Comparison of ENCODE assay signal across 10 cellular contexts in genomic region chr17:8746501-8747236, GRCh38. TPM values are rescaled to one million over a fixed set of nuclear protein-coding genes. Genes with fewer than 3 reads are reported as not detected.
DNase-seq lines count a peak whose midpoint lies in the region; ATAC-seq and TF ChIP-seq lines count a peak whose summit lies in the region.
"Had no signal": no experiment of that assay in that cellular context is flagged by ENCODE, and none has a peak within 500 bp of the region (broad histone marks: within the 10 kb centered on the region; RNA-seq: fewer than 3 reads in every experiment).

No MANE protein-coding gene starts in this region.

- no peaks in the 10 kb centered on the region for H3K36me3 Mint-ChIP-seq in activated naive CD4-positive, alpha-beta T cell treated with anti-CD3 and anti-CD28 coated beads, Interleukin-2, amount 50 U/mL, for 24 hours
- H3K36me3 Mint-ChIP-seq in activated naive CD8-positive, alpha-beta T cell, result no peaks in the 10 kb centered on the region

- no peak for TF ChIP-seq EP300 in upper lobe of left lung (IDR thresholded peaks at IDR 0.05)

- ATAC-seq in left lung, result no peak
- no peak for ATAC-seq in upper lobe of left lung (ENCODE audit: low FRiP score in 2 of 2)
- no peak for ATAC-seq in GM21723 (IDR thresholded peaks at IDR 0.05; ENCODE audit: unreplicated experiment)
- ATAC-seq in GM21825 (IDR thresholded peaks at IDR 0.05; ENCODE audit: unreplicated experiment), result no peak

- peak overlapping the region; percentile 30 for H3K27ac Mint-ChIP-seq in activated naive CD4-positive, alpha-beta T cell treated with anti-CD3 and anti-CD28 coated beads, Interleukin-2, amount 50 U/mL, for 24 hours
- H3K27ac Mint-ChIP-seq in activated naive CD8-positive, alpha-beta T cell, result peak overlapping the region; percentile 89

- TF ChIP-seq CTCF in left lung (IDR thresholded peaks at IDR 0.05), result no peak
- no peak for TF ChIP-seq CTCF in upper lobe of left lung (IDR thresholded peaks at IDR 0.05)

- peaks cover 0 to 11% of the 10 kb centered on the region in 2 donors for H3K27me3 ChIP-seq in left lung
- H3K27me3 ChIP-seq in upper lobe of left lung, result no peaks in the 10 kb centered on the region

- no peak for DNase-seq in activated naive CD4-positive, alpha-beta T cell treated with Interleukin-2 at 50 U/mL for 16 hours
- DNase-seq in left lung, result no peak
- no peak for DNase-seq in upper lobe of left lung
- DNase-seq in SIG-M5 treated with dmso at 0.1 percent for 504 hours (lab: John Stamatoyannopoulos, UW; ENCODE audit: unreplicated experiment), result no peak

- H3K27ac ChIP-seq in left lung, result peak overlapping the region in 1 of 2 donors; percentile 78
- H3K27ac ChIP-seq in upper lobe of left lung, result peak overlapping the region; percentile 56 to 87 (median 80)
- H3K27ac ChIP-seq: epithelial cell of prostate had no signal

- H3K9me3 ChIP-seq in left lung (no peaks in the 10 kb centered on the region), upper lobe of left lung (no peaks in the 10 kb centered on the region)

- peaks cover 22% of the 10 kb centered on the region for H3K4me1 Mint-ChIP-seq in activated naive CD4-positive, alpha-beta T cell treated with anti-CD3 and anti-CD28 coated beads, Interleukin-2, amount 50 U/mL, for 24 hours
- peaks cover 13% of the 10 kb centered on the region for H3K4me1 Mint-ChIP-seq in activated naive CD8-positive, alpha-beta T cell (ENCODE audit: low read depth)

- no peak for TF ChIP-seq POLR2A in upper lobe of left lung (IDR thresholded peaks at IDR 0.05)

- H3K36me3 ChIP-seq in left lung, result no peaks in the 10 kb centered on the region
- no peaks in the 10 kb centered on the region for H3K36me3 ChIP-seq in upper lobe of left lung

- H3K4me3 ChIP-seq in left lung, result peak overlapping the region; percentile 50 to 66
- peak overlapping the region in 3 of 4 donors; percentile 59 to 72 (median 61) for H3K4me3 ChIP-seq in upper lobe of left lung

- no peaks in the 10 kb centered on the region for H3K9me3 Mint-ChIP-seq in activated naive CD4-positive, alpha-beta T cell treated with anti-CD3 and anti-CD28 coated beads, Interleukin-2, amount 50 U/mL, for 24 hours
- H3K9me3 Mint-ChIP-seq in activated naive CD8-positive, alpha-beta T cell (ENCODE audit: low read depth), result no peaks in the 10 kb centered on the region

- no peaks in the 10 kb centered on the region for H3K27me3 Mint-ChIP-seq in activated naive CD4-positive, alpha-beta T cell treated with anti-CD3 and anti-CD28 coated beads, Interleukin-2, amount 50 U/mL, for 24 hours
- H3K27me3 Mint-ChIP-seq in activated naive CD8-positive, alpha-beta T cell, result no peaks in the 10 kb centered on the region

- peaks cover 3 to 18% of the 10 kb centered on the region in 2 donors for H3K4me1 ChIP-seq in left lung
- peaks cover 5 to 19% (median 13%) of the 10 kb centered on the region in 4 donors for H3K4me1 ChIP-seq in upper lobe of left lung

- WGBS in upper lobe of left lung, 2 donors, result 17 to 34% methylated on average over 4 to 9 of the region's 9 CpGs

- H3K4me3 Mint-ChIP-seq in activated naive CD4-positive, alpha-beta T cell treated with anti-CD3 and anti-CD28 coated beads, Interleukin-2, amount 50 U/mL, for 24 hours, result peak overlapping the region; percentile 82
- peak overlapping the region; percentile 92 for H3K4me3 Mint-ChIP-seq in activated naive CD8-positive, alpha-beta T cell

- intact Hi-C loops in left lung (cut with DNase I), result loop anchor here in 1 of 2 donors (10.0 kb wide), 2 partner anchors 182 to 332 kb away; no protein-coding TSS in a partner anchor

RNA-seq across cellular contexts. Expression of gene CCDC42, which starts 2.0 kb away (rescaled TPM):
- total RNA-seq in left lung, result not detected
- under 1 TPM in 1 of 6 donors, not detected in 5; 0.24 TPM for total RNA-seq in upper lobe of left lung
- total RNA-seq: temporal lobe had no signal

RNA-seq across cellular contexts. Expression of gene SPDYE4, which starts 11.7 kb away (rescaled TPM):
- total RNA-seq in left lung (not detected), upper lobe of left lung (not detected)
- total RNA-seq: temporal lobe had no signal

RNA-seq across cellular contexts. Expression of gene MFSD6L, which starts 52.5 kb away (rescaled TPM):
- total RNA-seq in left lung, result 1 to 10 TPM; 1.4 to 1.6 TPM
- total RNA-seq in upper lobe of left lung, result 1 to 10 TPM in 3 of 6 donors, under 1 TPM in 2, not detected in 1; 0.61 to 3.0 (median 2.0) TPM
- total RNA-seq: temporal lobe had no signal
